In genomic region chr17:3030096-3030495, GRCh38 we compare ENCODE assay signal across 15 cellular contexts. TPM values are rescaled to one million over a fixed set of nuclear protein-coding genes. Genes with fewer than 3 reads are reported as not detected.
DNase-seq lines count a peak whose midpoint lies in the region; ATAC-seq and TF ChIP-seq lines count a peak whose summit lies in the region.
"Had no signal": no experiment of that assay in that cellular context is flagged by ENCODE, and none has a peak within 500 bp of the region (broad histone marks: within the 10 kb centered on the region; RNA-seq: fewer than 3 reads in every experiment).

No MANE protein-coding gene starts in this region.

- TF ChIP-seq CTCF in PC-3 (conservative IDR thresholded peaks at IDR 0.05; ENCODE audit: low read depth, low read length) = no peak
- TF ChIP-seq CTCF in retinal pigment epithelial cell (conservative IDR thresholded peaks at IDR 0.05; ENCODE audit: low read depth, low read length) = no peak

- no peaks in the 10 kb centered on the region for H4K20me1 ChIP-seq in PC-3 (ENCODE audit: low read length)

- peak; percentile 33; the same call in 1 of the 2 replicates for ATAC-seq in PC-3
- no peak for ATAC-seq in HG03378 (IDR thresholded peaks at IDR 0.05; ENCODE audit: unreplicated experiment)
- ATAC-seq in GM18867 (IDR thresholded peaks at IDR 0.05; ENCODE audit: unreplicated experiment) = no peak
- ATAC-seq: naive thymus-derived CD8-positive, alpha-beta T cell; stimulated activated naive CD8-positive, alpha-beta T cell treated with anti-CD3 and anti-CD28 coated beads, Interleukin-15, amount 100 ng/mL, for 72 hours had no signal

- peak overlapping the region; percentile 76 for H3K27ac ChIP-seq in PC-3 (ENCODE audit: low read length)
- H3K27ac ChIP-seq in epithelial cell of prostate = peak overlapping the region; percentile 43

- BruUV-seq in PC-3 (replicated peaks; lab: Mats Ljungman, UMichigan) = no TSS peak

- peak overlapping the region; percentile 54; the same call in 1 of the 2 replicates for H3K4me2 ChIP-seq in PC-3 (ENCODE audit: low read length)

- no peak overlapping the region for H2AFZ ChIP-seq in PC-3 (ENCODE audit: low read length)

- POLR2A ChIA-PET in PC-3 (lab: Charles Lee; ENCODE audit: unreplicated experiment) = no interaction called here

- no peaks in the 10 kb centered on the region for H3K9me2 ChIP-seq in PC-3 (replicated peaks; ENCODE audit: low read length)

- H3K9ac ChIP-seq in PC-3 (ENCODE audit: low read length) = peak overlapping the region; percentile 37; the same call in 1 of the 2 replicates

- H3K4me3 ChIP-seq in PC-3 (ENCODE audit: low read length) = no peak overlapping the region
- no peak overlapping the region for H3K4me3 ChIP-seq in retinal pigment epithelial cell (ENCODE audit: low read length)

- intact Hi-C loops in PC-3 (cut with micrococcal nuclease) = no loop called here

- H3F3A ChIP-seq in PC-3 (ENCODE audit: low read length, unreplicated experiment) = no peaks in the 10 kb centered on the region

- no peaks in the 10 kb centered on the region; the same call in 1 of the 2 replicates for H3K36me3 ChIP-seq in PC-3 (ENCODE audit: low read depth, low read length)

- no peaks in the 10 kb centered on the region for H3K27me3 ChIP-seq in PC-3 (ENCODE audit: low read length)

- CTCF ChIA-PET in PC-3 (lab: Charles Lee) = no interaction called here

- H3K4me1 ChIP-seq in PC-3 (ENCODE audit: insufficient read depth, low read length) = peaks cover 9% of the 10 kb centered on the region

- H3K9me3 ChIP-seq in PC-3 (ENCODE audit: low read length) = no peaks in the 10 kb centered on the region

- DNase-seq in ELR (ENCODE audit: low read depth) = peak; percentile 65
- peak; percentile 75 for DNase-seq in PC-3
- peak; percentile 8 for DNase-seq in epithelial cell of prostate (ENCODE audit: low read depth, low spot score)
- DNase-seq in retinal pigment epithelial cell (ENCODE audit: low read depth) = peak; percentile 27
- DNase-seq in T-helper 9 cell = no peak
- DNase-seq in NCI-H1105 treated with DMSO at 0.1 percent for 48 hours (lab: John Stamatoyannopoulos, UW) = no peak
- DNase-seq: activated CD4-positive, alpha-beta T cell treated with anti-CD3 and anti-CD28 coated beads for 48 hours; activated gamma-delta T cell; DMS 273 treated with DMSO at 0.1 percent for 48 hours; naive thymus-derived CD8-positive, alpha-beta T cell; SIG-M5; stimulated activated CD4-positive, alpha-beta T cell treated with anti-CD3 and anti-CD28 coated beads, Interleukin-2, amount 100 ng/mL, for 24 hours; stimulated activated naive CD8-positive, alpha-beta T cell treated with anti-CD3 and anti-CD28 coated beads, Interleukin-15, amount 100 ng/mL, for 72 hours had no signal

- no peaks in the 10 kb centered on the region for H3K79me2 ChIP-seq in PC-3 (ENCODE audit: low read length)

RNA-seq across cellular contexts. Expression of gene OR1D5, which starts 33.3 kb away (rescaled TPM):
- not detected in 2 replicates for total RNA-seq in PC-3 (2014; rRNA removed)
- total RNA-seq: naive thymus-derived CD8-positive, alpha-beta T cell had no signal

Comparison
In these comparisons a context has a peak if more than half of its experiments do, and no peak if none do; other contexts are left out.
1. DNase-seq: peak in ELR (single experiment), PC-3 (single experiment), epithelial cell of prostate (single experiment) and retinal pigment epithelial cell (single experiment); none in T-helper 9 cell (single experiment) and NCI-H1105 treated with DMSO at 0.1 percent for 48 hours (single experiment).